Comparison of ENCODE assay signal across 9 cellular contexts in genomic region chr14:104933721-104934379, GRCh38. TPM values are rescaled to one million over a fixed set of nuclear protein-coding genes. Genes with fewer than 3 reads are reported as not detected.
DNase-seq lines count a peak whose midpoint lies in the region; ATAC-seq, FAIRE-seq and TF ChIP-seq lines count a peak whose summit lies in the region.
"Had no signal": no experiment of that assay in that cellular context is flagged by ENCODE, and none has a peak within 500 bp of the region (broad histone marks: within the 10 kb centered on the region; RNA-seq: fewer than 3 reads in every experiment).

No MANE protein-coding gene starts in this region.

- peak overlapping the region; percentile 11 to 51 (median 27); a peak in 6 of 8 replicates for H3K4me3 ChIP-seq in H1 (ENCODE audit: extremely low read depth in 1 of 4, insufficient read depth in 2 of 4, low read depth in 3 of 4, low read length in 4 of 4)

- H2AK5ac ChIP-seq in H9 (ENCODE audit: insufficient read length, low read length), result no peak overlapping the region
- no peak overlapping the region for H2AK5ac ChIP-seq in H1 (ENCODE audit: low read depth, low read length)

- H3K9me3 ChIP-seq in H9 (ENCODE audit: control insufficient read depth, low read depth, low read length) (no peaks in the 10 kb centered on the region), H1 (ENCODE audit: insufficient read depth in 2 of 2, low read depth in 1 of 2, low read length in 1 of 2) (no peaks in the 10 kb centered on the region)

- H2BK12ac ChIP-seq in H9 (ENCODE audit: insufficient read length, low read depth, low read length) (no peak overlapping the region), H1 (ENCODE audit: low read depth, low read length) (no peak overlapping the region; the same call in 1 of the 2 replicates)

- H3K4me1 Mint-ChIP-seq in H9, result peaks cover 2 to 12% of the 10 kb centered on the region in 2 experiments; a peak in 3 of 4 replicates
- peaks cover 0 to 6% of the 10 kb centered on the region in 2 donors for H3K4me1 Mint-ChIP-seq in natural killer cell treated with Interleukin-12 subunit alpha and Interleukin-12 subunit beta and Interleukin-15 and Interleukin-18, amount 100 ng/mL, for 72 hours (ENCODE audit: low read depth in 2 of 2)

- H3T11ph ChIP-seq in H9 (ENCODE audit: low read length), result no peak overlapping the region

- H4K20me1 ChIP-seq in H9 (ENCODE audit: control insufficient read depth, insufficient read depth, insufficient read length) (no peaks in the 10 kb centered on the region), H1 (replicated peaks in 1 of 2; ENCODE audit: control insufficient read depth in 1 of 2, insufficient read depth in 2 of 2, low read length in 2 of 2) (peaks cover 0 to 2% of the 10 kb centered on the region in 2 experiments)

- no peak overlapping the region for H3K27ac ChIP-seq in H9 (ENCODE audit: insufficient read length, low read depth, low read length)
- no peak overlapping the region for H3K27ac ChIP-seq in H1 (ENCODE audit: low read depth, low read length)

- H2BK120ac ChIP-seq in H9 (ENCODE audit: low read depth, low read length, poor library complexity, severe bottlenecking) (no peak overlapping the region), H1 (replicated peaks; ENCODE audit: low read depth, low read length) (no peak overlapping the region)

- H3K79me2 ChIP-seq in H9 (ENCODE audit: insufficient read depth, low read length), result no peaks in the 10 kb centered on the region
- no peaks in the 10 kb centered on the region for H3K79me2 ChIP-seq in H1 (ENCODE audit: control insufficient read depth in 1 of 2, insufficient read depth in 2 of 2, low read length in 2 of 2)

- H4K8ac ChIP-seq in H9 (replicated peaks; ENCODE audit: insufficient read length, low read depth, low read length), result no peak overlapping the region
- H4K8ac ChIP-seq in H1 (ENCODE audit: extremely low read depth, insufficient read depth, low read length), result no peak overlapping the region

- POLR2A ChIA-PET in H1 (lab: Charles Lee; ENCODE audit: partially characterized antibody), result interaction anchor here (0.6 to 1.0 kb wide), 2 partner anchors 36 to 77 kb away, joined by 3 to 4 read pairs; no protein-coding TSS in a partner anchor

- peak overlapping the region; percentile 54 to 81 for H3K4me3 Mint-ChIP-seq in H9
- H3K4me3 Mint-ChIP-seq in natural killer cell treated with Interleukin-12 subunit alpha and Interleukin-12 subunit beta and Interleukin-15 and Interleukin-18, amount 100 ng/mL, for 72 hours, result peak overlapping the region; percentile 85

- peaks cover 94% of the 10 kb centered on the region for H3K27me3 Mint-ChIP-seq in H9 (ENCODE audit: low read depth)
- H3K27me3 Mint-ChIP-seq in natural killer cell treated with Interleukin-12 subunit alpha and Interleukin-12 subunit beta and Interleukin-15 and Interleukin-18, amount 100 ng/mL, for 72 hours, result peaks cover 8 to 13% of the 10 kb centered on the region in 2 donors

- WGBS in H9 (ENCODE audit: extremely low coverage, insufficient read length, low lambda C conversion rate), result no CpG with 5 or more reads among the region's 42 CpGs
- WGBS in H1 (ENCODE audit: extremely low coverage in 1 of 2, insufficient coverage in 1 of 2, insufficient read length in 1 of 2, insufficient replicate concordance in 2 of 2, low coverage in 1 of 2, low lambda C conversion rate in 2 of 2, missing lambda C conversion rate in 1 of 2), 2 experiments, result no CpG with 5 or more reads among the region's 42 CpGs

- H3K23ac ChIP-seq in H9 (ENCODE audit: insufficient read length, low read depth, low read length) (no peak overlapping the region), H1 (ENCODE audit: insufficient read length) (no peak overlapping the region)

- H3K14ac ChIP-seq in H9 (ENCODE audit: insufficient read depth, low read length) (no peak overlapping the region), H1 (ENCODE audit: insufficient read length) (no peak overlapping the region)

- no peak overlapping the region for H2BK15ac ChIP-seq in H9 (ENCODE audit: low read depth, low read length)
- no peak overlapping the region; the same call in 1 of the 2 replicates for H2BK15ac ChIP-seq in H1 (ENCODE audit: low read length)

- H3K56ac ChIP-seq in H9 (ENCODE audit: insufficient read length, low read depth, low read length), result no peak overlapping the region
- no peak overlapping the region for H3K56ac ChIP-seq in H1 (replicated peaks; ENCODE audit: insufficient read length, low read depth, low read length)

- no peak overlapping the region for H4K91ac ChIP-seq in H9 (ENCODE audit: insufficient read length, low read depth, low read length)
- no peak overlapping the region for H4K91ac ChIP-seq in H1 (replicated peaks; ENCODE audit: insufficient read length, low read length)

- H3K4ac ChIP-seq in H9 (ENCODE audit: low read depth, low read length) (no peak overlapping the region), H1 (replicated peaks; ENCODE audit: insufficient read length, low read depth, low read length) (no peak overlapping the region)

- TF ChIP-seq CTCF in H9 (conservative IDR thresholded peaks at IDR 0.05), result no peak
- no peak for TF ChIP-seq CTCF in H1 (IDR thresholded peaks at IDR 0.05; ENCODE audit: control extremely low read depth in 1 of 3, insufficient read depth in 1 of 3, low read depth in 1 of 3, low read length in 3 of 3)

- CTCF ChIA-PET in H1 (lab: Charles Lee; ENCODE audit: partially characterized antibody), result interaction anchor here (1.0 to 4.5 kb wide), 9 partner anchors 21 to 120 kb away, joined by 4 to 21 read pairs (median 4); no protein-coding TSS in a partner anchor

- no peak overlapping the region for H3K27ac Mint-ChIP-seq in H9
- H3K27ac Mint-ChIP-seq in natural killer cell treated with Interleukin-12 subunit alpha and Interleukin-12 subunit beta and Interleukin-15 and Interleukin-18, amount 100 ng/mL, for 72 hours, result no peak overlapping the region

- TF ChIP-seq EP300 in H1 (IDR thresholded peaks at IDR 0.05; ENCODE audit: borderline replicate concordance in 1 of 2, low read depth in 2 of 2, low read length in 2 of 2), result no peak

- peaks cover 0 to 4% (median 0%) of the 10 kb centered on the region in 4 experiments; a peak in 1 of 8 replicates for H3K36me3 ChIP-seq in H1 (ENCODE audit: control insufficient read depth in 2 of 4, insufficient read depth in 4 of 4, low read length in 3 of 4)

- no peak for TF ChIP-seq RAD21 in H1 (IDR thresholded peaks at IDR 0.05 in 1 of 2, conservative IDR thresholded peaks at IDR 0.05 in 1 of 2; ENCODE audit: low read depth in 2 of 2, low read length in 2 of 2)

- H3K23me2 ChIP-seq in H9 (ENCODE audit: insufficient read length, low read depth, low read length, poor library complexity, severe bottlenecking) (no peaks in the 10 kb centered on the region), H1 (ENCODE audit: low read depth, low read length) (peaks cover 12% of the 10 kb centered on the region; the same call in 1 of the 2 replicates)

- no peak overlapping the region for H3K9ac ChIP-seq in H9 (ENCODE audit: extremely low read depth, insufficient read length, low read length)
- no peak overlapping the region for H3K9ac ChIP-seq in H1 (replicated peaks in 1 of 4; ENCODE audit: extremely low read depth in 1 of 4, low read depth in 3 of 4, low read length in 3 of 4)

- H3K18ac ChIP-seq in H9 (ENCODE audit: insufficient read length, low read depth, low read length) (no peak overlapping the region), H1 (ENCODE audit: extremely low read depth, low read length) (peak overlapping the region; percentile 60; the same call in 1 of the 2 replicates)

- peaks cover 0 to 4% of the 10 kb centered on the region in 2 experiments; a peak in 2 of 5 replicates for H3K9me3 Mint-ChIP-seq in H9
- H3K9me3 Mint-ChIP-seq in natural killer cell treated with Interleukin-12 subunit alpha and Interleukin-12 subunit beta and Interleukin-15 and Interleukin-18, amount 100 ng/mL, for 72 hours, result no peaks in the 10 kb centered on the region

- H3K4me2 ChIP-seq in H9 (ENCODE audit: insufficient read depth, insufficient read length, low read length) (peak overlapping the region; percentile 36), H1 (ENCODE audit: insufficient read depth in 1 of 2, low read depth in 2 of 2, low read length in 2 of 2) (peak overlapping the region; percentile 44 to 69; a peak in 3 of 4 replicates)

- ATAC-seq in natural killer cell treated with Interleukin-12 subunit alpha and Interleukin-12 subunit beta and Interleukin-15 and Interleukin-18, amount 100 ng/mL, for 72 hours, result no peak
- ATAC-seq in GM18517 (IDR thresholded peaks at IDR 0.05; ENCODE audit: unreplicated experiment), result no peak
- no peak for ATAC-seq in HG02852 (IDR thresholded peaks at IDR 0.05; ENCODE audit: unreplicated experiment)
- no peak for ATAC-seq in HG02970 (IDR thresholded peaks at IDR 0.05; ENCODE audit: low FRiP score, unreplicated experiment)

- no peak overlapping the region for H2AFZ ChIP-seq in H9 (ENCODE audit: low read length)
- no peak overlapping the region for H2AFZ ChIP-seq in H1 (ENCODE audit: low read length)

- peak; percentile 22 for DNase-seq in AG08396 (ENCODE audit: low spot score)
- DNase-seq in H9, result peak; percentile 35
- DNase-seq in H1 (ENCODE audit: low read depth in 1 of 2, low spot score in 2 of 2), result no peak
- DNase-seq in natural killer cell treated with Interleukin-12 subunit alpha and Interleukin-12 subunit beta and Interleukin-15 and Interleukin-18, amount 100 ng/mL, for 72 hours (ENCODE audit: low spot score), result no peak
- DNase-seq in stimulated activated CD4-positive, alpha-beta T cell treated with anti-CD3 and anti-CD28 coated beads, Interleukin-4, amount 100 ng/mL, for 24 hours, result no peak

- H3K27me3 ChIP-seq in H9 (ENCODE audit: insufficient read depth, low read length) (peaks cover 30% of the 10 kb centered on the region; the same call in 1 of the 2 replicates), H1 (replicated peaks in 1 of 4; ENCODE audit: control insufficient read depth in 3 of 4, extremely low read depth in 1 of 4, insufficient read depth in 3 of 4, low read length in 3 of 4) (peaks cover 27 to 81% (median 56%) of the 10 kb centered on the region in 4 experiments)

- H3K4me1 ChIP-seq in H9 (ENCODE audit: insufficient read depth, low read length) (no peaks in the 10 kb centered on the region), H1 (replicated peaks in 1 of 4; ENCODE audit: control insufficient read depth in 3 of 4, insufficient read depth in 4 of 4, low read length in 3 of 4) (peaks cover 0 to 12% (median 8%) of the 10 kb centered on the region in 4 experiments; a peak in 5 of 7 replicates)

- H3K79me1 ChIP-seq in H9 (ENCODE audit: insufficient read depth, low read depth, low read length, poor library complexity, severe bottlenecking) (no peaks in the 10 kb centered on the region), H1 (ENCODE audit: low read depth, low read length) (no peaks in the 10 kb centered on the region)

- no peak for TF ChIP-seq POLR2A in H1 (IDR thresholded peaks at IDR 0.05; ENCODE audit: control extremely low read depth in 1 of 2, low read depth in 2 of 2, low read length in 2 of 2)

- H4K5ac ChIP-seq in H9 (ENCODE audit: insufficient read length, low read depth, low read length) (no peak overlapping the region), H1 (ENCODE audit: insufficient read length, low read depth, low read length) (no peak overlapping the region)

- H2BK5ac ChIP-seq in H9 (ENCODE audit: insufficient read length, low read length) (no peak overlapping the region), H1 (ENCODE audit: low read depth, low read length) (no peak overlapping the region)

- no peak for FAIRE-seq in H1 (lab: Jason Lieb, UNC)

- H2BK20ac ChIP-seq in H9 (ENCODE audit: low read depth, low read length, poor library complexity, severe bottlenecking), result no peak overlapping the region
- H2BK20ac ChIP-seq in H1 (ENCODE audit: low read length), result peak overlapping the region; percentile 32; the same call in 1 of the 2 replicates

- no peaks in the 10 kb centered on the region for H3K36me3 Mint-ChIP-seq in H9 (ENCODE audit: insufficient read depth in 1 of 3, low read depth in 3 of 3)
- H3K36me3 Mint-ChIP-seq in natural killer cell treated with Interleukin-12 subunit alpha and Interleukin-12 subunit beta and Interleukin-15 and Interleukin-18, amount 100 ng/mL, for 72 hours, result no peaks in the 10 kb centered on the region

RNA-seq across cellular contexts. Expression of gene PLD4, which starts 9.2 kb away (rescaled TPM):
- not detected in 2 replicates for total RNA-seq in H9 (2021)
- 0.04 TPM in 1 of 2 replicates, not detected in the other for total RNA-seq in H1 (2021; fragmentation: NEBNext Ultra II Directional; extraction: Animal tissue kit (Norgen Biotek cat#: 25700))
- polyA plus RNA-seq in H1 (2011; rRNA removed), result 0.05 and 0.06 TPM in 2 replicates
- 0.04 TPM for polyA plus RNA-seq in H1 (2011; cell fraction: cytosol; rRNA removed)
- 0.13 TPM for polyA plus RNA-seq in H1 (2011; cell fraction: nucleus; rRNA removed)
- 0.13 TPM in 1 of 4 replicates, not detected in the others for polyA plus RNA-seq in H1 (2012, experiment 1 of 2)
- polyA plus RNA-seq in H1 (2012, experiment 2 of 2), result not detected
- polyA plus RNA-seq in H1 (2013, experiment 1 of 2), result 0.04 TPM
- polyA plus RNA-seq in H1 (2013, experiment 2 of 2), result 0.02 TPM
- 0.06 and 0.10 TPM in 2 replicates for polyA minus RNA-seq in H1 (2011; rRNA and poly(A)+ RNA removed)
- polyA minus RNA-seq in H1 (2011; cell fraction: cytosol; rRNA and poly(A)+ RNA removed), result not detected
- 0.20 TPM for polyA minus RNA-seq in H1 (2011; cell fraction: nucleus; rRNA and poly(A)+ RNA removed)
- not detected for total RNA-seq in natural killer cell treated with Interleukin-12 subunit alpha and Interleukin-12 subunit beta and Interleukin-15 and Interleukin-18, amount 100 ng/mL, for 72 hours
- total RNA-seq: G401 had no signal

RNA-seq across cellular contexts. Expression of gene AHNAK2, which starts 44.3 kb away (rescaled TPM):
- total RNA-seq in H9 (2021), result 2.3 and 2.8 TPM in 2 replicates
- total RNA-seq in H1 (2021; fragmentation: NEBNext Ultra II Directional; extraction: Animal tissue kit (Norgen Biotek cat#: 25700)), result 1.5 and 2.0 TPM in 2 replicates
- polyA plus RNA-seq in H1 (2011; rRNA removed), result 0.64 and 0.95 TPM in 2 replicates
- polyA plus RNA-seq in H1 (2011; cell fraction: cytosol; rRNA removed), result 0.67 TPM
- 4.3 TPM for polyA plus RNA-seq in H1 (2011; cell fraction: nucleus; rRNA removed)
- polyA plus RNA-seq in H1 (2012, experiment 1 of 2), result 1.2 to 2.0 TPM (median 1.7 TPM) in 4 replicates
- 0.55 TPM for polyA plus RNA-seq in H1 (2012, experiment 2 of 2)
- 0.99 TPM for polyA plus RNA-seq in H1 (2013, experiment 1 of 2)
- 0.96 TPM for polyA plus RNA-seq in H1 (2013, experiment 2 of 2)
- polyA minus RNA-seq in H1 (2011; rRNA and poly(A)+ RNA removed), result 3.2 and 4.3 TPM in 2 replicates
- polyA minus RNA-seq in H1 (2011; cell fraction: cytosol; rRNA and poly(A)+ RNA removed), result 2.9 TPM
- polyA minus RNA-seq in H1 (2011; cell fraction: nucleus; rRNA and poly(A)+ RNA removed), result 4.9 TPM
- total RNA-seq in natural killer cell treated with Interleukin-12 subunit alpha and Interleukin-12 subunit beta and Interleukin-15 and Interleukin-18, amount 100 ng/mL, for 72 hours, result not detected

RNA-seq across cellular contexts. Expression of gene CLBA1, which starts 51.7 kb away (rescaled TPM):
- 2.4 and 3.0 TPM in 2 replicates for total RNA-seq in H9 (2021)
- total RNA-seq in H1 (2021; fragmentation: NEBNext Ultra II Directional; extraction: Animal tissue kit (Norgen Biotek cat#: 25700)), result 2.1 and 2.4 TPM in 2 replicates
- polyA plus RNA-seq in H1 (2011; rRNA removed), result 1.6 and 2.3 TPM in 2 replicates
- 3.1 TPM for polyA plus RNA-seq in H1 (2011; cell fraction: cytosol; rRNA removed)
- 4.8 TPM for polyA plus RNA-seq in H1 (2011; cell fraction: nucleus; rRNA removed)
- 2.8 to 3.4 TPM (median 3.1 TPM) in 4 replicates for polyA plus RNA-seq in H1 (2012, experiment 1 of 2)
- polyA plus RNA-seq in H1 (2012, experiment 2 of 2), result 2.1 TPM
- polyA plus RNA-seq in H1 (2013, experiment 1 of 2), result 2.3 TPM
- polyA plus RNA-seq in H1 (2013, experiment 2 of 2), result 2.6 TPM
- polyA minus RNA-seq in H1 (2011; rRNA and poly(A)+ RNA removed), result 1.8 TPM in 2 replicates
- 3.2 TPM for polyA minus RNA-seq in H1 (2011; cell fraction: cytosol; rRNA and poly(A)+ RNA removed)
- 2.4 TPM for polyA minus RNA-seq in H1 (2011; cell fraction: nucleus; rRNA and poly(A)+ RNA removed)
- total RNA-seq in natural killer cell treated with Interleukin-12 subunit alpha and Interleukin-12 subunit beta and Interleukin-15 and Interleukin-18, amount 100 ng/mL, for 72 hours, result 1 to 10 TPM; 1.2 to 1.5 TPM

Comparison
In these comparisons a context has a peak if more than half of its experiments do, and no peak if none do; other contexts are left out.
1. DNase-seq: peak in AG08396 (single experiment) and H9 (single experiment); none in H1 (0 of 2), natural killer cell treated with Interleukin-12 subunit alpha and Interleukin-12 subunit beta and Interleukin-15 and Interleukin-18, amount 100 ng/mL, for 72 hours (single experiment) and stimulated activated CD4-positive, alpha-beta T cell treated with anti-CD3 and anti-CD28 coated beads, Interleukin-4, amount 100 ng/mL, for 24 hours (single experiment).